ENCODE assay signal across 28 cellular contexts in the genomic region with DNA sequence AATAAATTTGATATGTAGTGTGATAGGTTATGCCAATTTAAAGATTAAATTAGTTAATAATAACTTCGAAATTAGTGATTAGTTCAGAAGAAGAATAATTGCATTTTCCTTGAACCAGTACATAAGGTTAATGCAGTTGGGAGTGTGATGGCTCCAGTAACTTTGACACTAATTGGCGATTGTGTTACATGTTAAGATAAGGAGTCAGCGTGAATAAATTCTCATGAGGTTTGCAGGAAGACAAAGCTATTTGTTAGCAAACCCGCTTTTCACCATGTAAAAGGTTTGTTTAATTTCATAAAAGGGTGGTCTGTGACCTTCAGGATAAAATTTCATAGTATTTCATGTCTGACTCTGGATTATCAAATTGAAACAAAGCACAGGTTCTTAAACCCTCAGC.
"Had no signal": no experiment of that assay in that cellular context is flagged by ENCODE, and none has a peak within 500 bp of the region (broad histone marks: within the 10 kb centered on the region; RNA-seq: fewer than 3 reads in every experiment).

No MANE protein-coding gene starts in this region.

- H3K4me3 ChIP-seq: colonic mucosa, coronary artery, dorsolateral prefrontal cortex, esophagus muscularis mucosa, esophagus squamous epithelium, gastrocnemius medialis, gastroesophageal sphincter, heart left ventricle, heart right ventricle had no signal

- DNase-seq: colonic mucosa; cortex of kidney; dermis blood vessel endothelial cell; dorsolateral prefrontal cortex; effector CD4-positive, alpha-beta T cell; effector CD8-positive, alpha-beta T cell; effector memory CD4-positive, alpha-beta T cell; effector memory CD8-positive, alpha-beta T cell; endodermal cell; erythroblast; esophagus squamous epithelium; foreskin fibroblast; foreskin keratinocyte; foreskin melanocyte; gastrocnemius medialis; glutamatergic neuron; head of caudate nucleus; heart left ventricle; heart right ventricle had no signal

- H3K27me3 Mint-ChIP-seq: dendritic cell treated with granulocyte-macrophage colony-stimulating factor and Interleukin-4, amounts not matched to agents 40 ng/mL and 50 ng/mL, for 4 days; effector memory CD8-positive, alpha-beta T cell had no signal

- H3K9me3 ChIP-seq: colonic mucosa, esophagus muscularis mucosa, esophagus squamous epithelium, gastroesophageal sphincter had no signal

- H3K4me1 ChIP-seq: colonic mucosa, esophagus muscularis mucosa, esophagus squamous epithelium, foreskin keratinocyte, gastrocnemius medialis, gastroesophageal sphincter, heart left ventricle, heart right ventricle had no signal

- H3K27ac Mint-ChIP-seq: dendritic cell treated with granulocyte-macrophage colony-stimulating factor and Interleukin-4, amounts not matched to agents 40 ng/mL and 50 ng/mL, for 4 days; effector memory CD8-positive, alpha-beta T cell; endodermal cell had no signal

- H3K36me3 ChIP-seq: colonic mucosa, esophagus muscularis mucosa, esophagus squamous epithelium, gastrocnemius medialis, gastroesophageal sphincter, heart left ventricle, heart right ventricle had no signal

- FAIRE-seq: colon, endometrium, endothelial cell of umbilical vein had no signal

- H3K4me1 Mint-ChIP-seq: endodermal cell had no signal

- H3K27me3 ChIP-seq: colonic mucosa, dorsolateral prefrontal cortex, esophagus muscularis mucosa, esophagus squamous epithelium, foreskin keratinocyte, gastrocnemius medialis, gastroesophageal sphincter, heart left ventricle, heart right ventricle had no signal

- H3K27ac ChIP-seq: colonic mucosa, coronary artery, dorsolateral prefrontal cortex, epithelial cell of prostate, esophagus muscularis mucosa, esophagus squamous epithelium, foreskin keratinocyte, gastrocnemius medialis, gastroesophageal sphincter, heart left ventricle, heart right ventricle had no signal

- ATAC-seq: effector memory CD8-positive, alpha-beta T cell; esophagus mucosa; foreskin keratinocyte; gastrocnemius medialis; gastroesophageal sphincter; heart left ventricle; heart right ventricle had no signal

- H3K4me3 Mint-ChIP-seq: dendritic cell treated with granulocyte-macrophage colony-stimulating factor and Interleukin-4, amounts not matched to agents 40 ng/mL and 50 ng/mL, for 4 days; effector memory CD8-positive, alpha-beta T cell; endodermal cell had no signal
